Comparison of ENCODE assay signal across 8 cellular contexts in genomic region chr17:41695954-41696720, GRCh38. TPM values are rescaled to one million over a fixed set of nuclear protein-coding genes. Genes with fewer than 3 reads are reported as not detected.
A peak's percentile ranks its signal among the peaks of the same experiment; 100 is the strongest.
DNase-seq lines count a peak whose midpoint lies in the region; ATAC-seq and TF ChIP-seq lines count a peak whose summit lies in the region.

No MANE protein-coding gene starts in this region.

- H3K23ac ChIP-seq in mesenchymal stem cell (ENCODE audit: low read length in 2 of 2): no peak overlapping the region

- no peak overlapping the region for H2BK5ac ChIP-seq in mesenchymal stem cell (ENCODE audit: low read depth, low read length, poor library complexity, severe bottlenecking)

- CTCF ChIA-PET in AG04449 (lab: Yijun Ruan, JAX): interaction anchor here (0.5 to 6.9 kb wide), 37 partner anchors 10 to 1774 kb away, joined by 3 to 114 read pairs (median 4); partner anchors contain the start of genes GAST, HAP1, KRT14 and P3H4

- no peak overlapping the region for H3K14ac ChIP-seq in mesenchymal stem cell (ENCODE audit: low read length in 2 of 2)

- no peaks in the 10 kb centered on the region for H3K27me3 ChIP-seq in GM23248 (replicated peaks; ENCODE audit: insufficient read depth)
- no peaks in the 10 kb centered on the region for H3K27me3 ChIP-seq in colonic mucosa
- no peaks in the 10 kb centered on the region for H3K27me3 ChIP-seq in mesenchymal stem cell (ENCODE audit: control insufficient read depth in 1 of 2, insufficient read depth in 1 of 2, low read length in 2 of 2)

- no peak overlapping the region for H3K4me2 ChIP-seq in GM23248 (ENCODE audit: unreplicated experiment)
- no peak overlapping the region for H3K4me2 ChIP-seq in mesenchymal stem cell (ENCODE audit: low read length, poor library complexity, severe bottlenecking)

- no peak overlapping the region for H3K4ac ChIP-seq in mesenchymal stem cell (ENCODE audit: low read depth in 1 of 2, low read length in 2 of 2)

- no peak overlapping the region for H2AFZ ChIP-seq in GM23248
- no peak overlapping the region for H2AFZ ChIP-seq in mesenchymal stem cell (ENCODE audit: low read depth, low read length)

- H3K4me3 ChIP-seq in AG04449 (ENCODE audit: low read depth, low read length) (no peak overlapping the region), GM23248 (no peak overlapping the region), colonic mucosa (no peak overlapping the region), mesenchymal stem cell (ENCODE audit: insufficient read depth in 1 of 2, low read depth in 1 of 2, low read length in 2 of 2) (no peak overlapping the region)

- no peak for ATAC-seq in GM18907 (IDR thresholded peaks at IDR 0.05; ENCODE audit: unreplicated experiment)

- peaks cover 7% of the 10 kb centered on the region for H3K4me1 ChIP-seq in GM23248 (ENCODE audit: insufficient read depth)
- no peaks in the 10 kb centered on the region for H3K4me1 ChIP-seq in colonic mucosa
- peaks cover 14% of the 10 kb centered on the region for H3K4me1 ChIP-seq in mesenchymal stem cell (ENCODE audit: control insufficient read depth, insufficient read depth, low read depth, low read length)

- intact Hi-C loops in colonic mucosa (cut with DNase I): no loop called here

- H3K27ac ChIP-seq in GM23248 (no peak overlapping the region), colonic mucosa (no peak overlapping the region), mesenchymal stem cell (ENCODE audit: low read length, poor library complexity, severe bottlenecking) (no peak overlapping the region)

- TF ChIP-seq CTCF in AG04449 (IDR thresholded peaks at IDR 0.05; ENCODE audit: insufficient read depth, low read length, missing control alignments) (peak; percentile 65), colonic mucosa (IDR thresholded peaks at IDR 0.05) (peak; percentile 83)

- H3F3A ChIP-seq in GM23248 (ENCODE audit: insufficient read depth): peaks cover 47% of the 10 kb centered on the region

- no peaks in the 10 kb centered on the region for H3K9me2 ChIP-seq in GM23248 (ENCODE audit: insufficient read depth)

- peaks cover 4% of the 10 kb centered on the region; the same call in 1 of the 2 replicates for H4K20me1 ChIP-seq in GM23248 (ENCODE audit: insufficient read depth)

- H3K9ac ChIP-seq in GM23248 (no peak overlapping the region), colonic mucosa (ENCODE audit: low read depth in 2 of 2, low read length in 2 of 2) (peak overlapping the region in 1 of 2 donors; percentile 20), mesenchymal stem cell (ENCODE audit: low read length) (no peak overlapping the region)

- H4K91ac ChIP-seq in mesenchymal stem cell (ENCODE audit: low read length): no peak overlapping the region

- POLR2A ChIA-PET in AG04449 (lab: Yijun Ruan, JAX): interaction anchor here (1.0 kb wide), 1 partner anchor 12 kb away, joined by 5 read pairs; no protein-coding TSS in a partner anchor

- in situ Hi-C loops in GM23248 (cut with MboI): no loop called here

- H3K9me3 ChIP-seq in GM23248 (ENCODE audit: low read depth): no peaks in the 10 kb centered on the region
- H3K9me3 ChIP-seq in colonic mucosa: no peaks in the 10 kb centered on the region
- no peaks in the 10 kb centered on the region for H3K9me3 ChIP-seq in mesenchymal stem cell (ENCODE audit: control insufficient read depth, low read length)

- no peak overlapping the region for H2BK120ac ChIP-seq in mesenchymal stem cell (ENCODE audit: low read depth, low read length)

- H2BK12ac ChIP-seq in mesenchymal stem cell (ENCODE audit: low read length in 2 of 2): peak overlapping the region; percentile 26 to 89

- DNase-seq in AG04449 (ENCODE audit: low read depth, low spot score) (no peak), GM23248 (peak; percentile 90), NCI-H510A treated with DMSO at 0.1 percent for 48 hours (lab: John Stamatoyannopoulos, UW) (peak; percentile 86), colonic mucosa (peak; percentile 74), mesenchymal stem cell (peak; percentile 86)
- DNase-seq in activated CD4-positive, alpha-beta T cell treated with anti-CD3 and anti-CD28 coated beads for 4 hours: peak; percentile 83
- peak; percentile 53 to 65 for DNase-seq in stimulated activated CD8-positive, alpha-beta memory T cell treated with anti-CD3 and anti-CD28 coated beads, Interleukin-4, amount 100 ng/mL, for 4 hours (ENCODE audit: low read depth in 2 of 2, low spot score in 1 of 2)

- H2AK5ac ChIP-seq in mesenchymal stem cell (ENCODE audit: low read length, severe bottlenecking): no peak overlapping the region

- H3K79me2 ChIP-seq in GM23248 (ENCODE audit: insufficient read depth): peaks cover 5% of the 10 kb centered on the region; the same call in 1 of the 2 replicates

- peak overlapping the region; percentile 28 for H4K8ac ChIP-seq in mesenchymal stem cell (ENCODE audit: low read length)

- H3K36me3 ChIP-seq in GM23248 (ENCODE audit: low read depth): peaks cover 20% of the 10 kb centered on the region
- H3K36me3 ChIP-seq in colonic mucosa: peaks cover 15% of the 10 kb centered on the region
- H3K36me3 ChIP-seq in mesenchymal stem cell (ENCODE audit: control insufficient read depth in 1 of 2, insufficient read depth in 2 of 2, low read depth in 1 of 2, low read length in 2 of 2): peaks cover 29 to 41% of the 10 kb centered on the region in 2 experiments

- 49 to 56% methylated on average over 10 of the region's 10 CpGs for WGBS in GM23248 (ENCODE audit: low coverage in 1 of 2, low lambda C conversion rate in 2 of 2, missing lambda C conversion rate in 2 of 2), 2 experiments
- 69% methylated on average over 9 of the region's 10 CpGs for WGBS in mesenchymal stem cell

- H3K18ac ChIP-seq in mesenchymal stem cell (ENCODE audit: low read depth in 1 of 2, low read length in 2 of 2): peak overlapping the region; percentile 16 to 64

- H2BK15ac ChIP-seq in mesenchymal stem cell (ENCODE audit: low read depth, poor library complexity, severe bottlenecking): no peak overlapping the region

- H3K79me1 ChIP-seq in mesenchymal stem cell (replicated peaks; ENCODE audit: low read length, poor library complexity, severe bottlenecking): no peaks in the 10 kb centered on the region

RNA-seq across cellular contexts. Expression of gene EIF1, which starts 7.5 kb away (rescaled TPM):
- 98.1 and 113 TPM in 2 replicates for total RNA-seq in GM23248 (2014; rRNA removed; shearing (Covaris generic))
- polyA plus RNA-seq in GM23248 (2016; fragmentation: Nextera tagmentation; extraction: Ambion mirVana): 1,585 and 1,606 TPM in 2 replicates
- total RNA-seq in colonic mucosa: 100 to 1,000 TPM; 574 to 740 TPM
- 1,039 TPM for polyA plus RNA-seq in mesenchymal stem cell (2013, experiment 1 of 2)
- 1,049 TPM for polyA plus RNA-seq in mesenchymal stem cell (2013, experiment 2 of 2)

RNA-seq across cellular contexts. Expression of gene GAST, which starts 16.0 kb away (rescaled TPM):
- not detected in 2 replicates for total RNA-seq in GM23248 (2014; rRNA removed; shearing (Covaris generic))
- not detected in 2 replicates for polyA plus RNA-seq in GM23248 (2016; fragmentation: Nextera tagmentation; extraction: Ambion mirVana)
- total RNA-seq in colonic mucosa: not detected
- not detected for polyA plus RNA-seq in mesenchymal stem cell (2013, experiment 1 of 2)
- not detected for polyA plus RNA-seq in mesenchymal stem cell (2013, experiment 2 of 2)

RNA-seq across cellular contexts. Expression of gene HAP1, which starts 38.3 kb away (rescaled TPM):
- not detected in 2 replicates for total RNA-seq in GM23248 (2014; rRNA removed; shearing (Covaris generic))
- polyA plus RNA-seq in GM23248 (2016; fragmentation: Nextera tagmentation; extraction: Ambion mirVana): 0.06 TPM in 1 of 2 replicates, not detected in the other
- under 1 TPM; 0.10 to 0.53 TPM for total RNA-seq in colonic mucosa
- polyA plus RNA-seq in mesenchymal stem cell (2013, experiment 1 of 2): 1.6 TPM
- polyA plus RNA-seq in mesenchymal stem cell (2013, experiment 2 of 2): 1.5 TPM
